22 cellular contexts compared by ENCODE assay signal in the genomic region with DNA sequence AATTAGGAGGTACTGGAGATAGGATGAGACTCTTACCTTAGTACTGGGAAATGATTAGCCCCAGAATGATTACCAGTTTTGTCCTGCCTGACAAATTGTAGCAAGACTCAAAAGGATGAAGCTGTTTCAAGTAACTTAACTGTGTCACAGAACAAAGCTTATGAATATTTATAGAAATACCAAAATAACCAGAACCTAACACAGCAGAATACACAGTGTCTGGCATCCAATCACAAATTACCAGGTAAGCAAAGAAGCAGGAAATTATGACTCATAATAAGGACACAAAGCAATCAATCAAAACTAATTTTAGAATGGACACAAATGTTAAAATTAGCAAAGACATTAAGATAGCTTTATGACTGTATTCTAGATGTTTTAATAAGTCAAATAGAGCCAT.
"Had no signal": no experiment of that assay in that cellular context is flagged by ENCODE, and none has a peak within 500 bp of the region (broad histone marks: within the 10 kb centered on the region; RNA-seq: fewer than 3 reads in every experiment).

No MANE protein-coding gene starts in this region.

- DNase-seq: dermis blood vessel endothelial cell; dorsolateral prefrontal cortex; effector CD4-positive, alpha-beta T cell; effector memory CD4-positive, alpha-beta T cell; foreskin keratinocyte; heart left ventricle; hypothalamus; immature natural killer cell; left cardiac atrium; left lung; left ventricle myocardium superior; lower lobe of right lung; mesenchymal stem cell; midbrain; naive thymus-derived CD4-positive, alpha-beta T cell had no signal

- ATAC-seq: foreskin keratinocyte; gastroesophageal sphincter; heart left ventricle; left cardiac atrium; left lung; left ventricle myocardium superior; lower lobe of right lung; naive thymus-derived CD4-positive, alpha-beta T cell had no signal

- H3K27me3 ChIP-seq: dorsolateral prefrontal cortex, esophagus muscularis mucosa, foreskin keratinocyte, gastroesophageal sphincter, heart left ventricle, hepatocyte, left lung had no signal

- H2AFZ ChIP-seq: hepatocyte had no signal

- H3K79me2 ChIP-seq: hepatocyte had no signal

- H3K27ac ChIP-seq: coronary artery, esophagus muscularis mucosa, foreskin keratinocyte, gastroesophageal sphincter, heart left ventricle, hepatocyte, left lung, lower lobe of right lung had no signal

- H3K36me3 ChIP-seq: esophagus muscularis mucosa, gastroesophageal sphincter, heart left ventricle, left lung, lower lobe of right lung had no signal

- H3K4me3 ChIP-seq: coronary artery, dorsolateral prefrontal cortex, esophagus muscularis mucosa, gastroesophageal sphincter, heart left ventricle, hepatocyte, left lung, lower lobe of right lung had no signal

- H3K4me1 ChIP-seq: esophagus muscularis mucosa, foreskin keratinocyte, gastroesophageal sphincter, heart left ventricle, left lung, lower lobe of right lung had no signal

- H3K9me3 ChIP-seq: esophagus muscularis mucosa, gastroesophageal sphincter, heart left ventricle, left lung, lower lobe of right lung had no signal

- FAIRE-seq: endothelial cell of umbilical vein, frontal cortex, keratinocyte had no signal

- H3K4me2 ChIP-seq: hepatocyte had no signal
